Comparison of ENCODE assay signal across 1 cellular context in the genomic region with DNA sequence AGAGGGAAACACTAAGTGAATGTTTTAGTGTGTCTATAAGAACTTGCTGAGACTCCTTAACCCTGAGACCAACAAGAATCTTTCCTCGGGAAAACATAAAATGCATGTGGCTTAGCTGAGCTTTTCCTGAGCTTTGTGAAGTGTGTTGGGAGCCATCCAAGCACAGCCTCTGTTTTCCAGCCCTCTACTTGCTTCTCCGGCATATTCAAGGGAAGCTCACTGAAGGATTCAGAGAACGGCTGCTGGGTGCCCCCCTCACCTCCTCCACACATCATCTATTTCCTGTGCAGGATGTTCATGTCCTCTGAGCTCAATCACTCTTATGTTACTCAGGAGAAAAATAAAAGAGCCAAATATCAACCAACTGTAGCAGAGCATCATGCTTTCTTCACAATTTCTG.
TF ChIP-seq lines count a peak whose summit lies in the region.

No MANE protein-coding gene starts in this region.

TF ChIP-seq in A549, 52 proteins besides CTCF, POLR2A, EP300 and RAD21 (continued from another document):
- TF ChIP-seq, protein P1, sequence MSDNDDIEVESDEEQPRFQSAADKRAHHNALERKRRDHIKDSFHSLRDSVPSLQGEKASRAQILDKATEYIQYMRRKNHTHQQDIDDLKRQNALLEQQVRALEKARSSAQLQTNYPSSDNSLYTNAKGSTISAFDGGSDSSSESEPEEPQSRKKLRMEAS (IDR thresholded peaks at IDR 0.05) = no peak
